In genomic region chr18:70620837-70621612, GRCh38 we compare ENCODE assay signal across 23 cellular contexts.
DNase-seq lines count a peak whose midpoint lies in the region; ATAC-seq and TF ChIP-seq lines count a peak whose summit lies in the region.
"Had no signal": no experiment of that assay in that cellular context is flagged by ENCODE, and none has a peak within 500 bp of the region (broad histone marks: within the 10 kb centered on the region; RNA-seq: fewer than 3 reads in every experiment).

No MANE protein-coding gene starts in this region.

- no peak for TF ChIP-seq CTCF in activated CD8-positive, alpha-beta T cell treated with anti-CD3 and anti-CD28 coated beads for 36 hours (IDR thresholded peaks at IDR 0.05)

- peak overlapping the region; percentile 75 for H3K4me3 Mint-ChIP-seq in activated T-cell treated with anti-CD3 and anti-CD28 coated beads, Interleukin-2, amount 50 U/mL, for 4 hours
- H3K4me3 Mint-ChIP-seq in CD8-positive, alpha-beta memory T cell: peak overlapping the region in 4 of 7 donors; percentile 79 to 85 (median 80)
- peak overlapping the region; percentile 71 for H3K4me3 Mint-ChIP-seq in activated CD8-positive, alpha-beta T cell treated with anti-CD3 and anti-CD28 coated beads for 36 hours
- H3K4me3 Mint-ChIP-seq in natural killer cell treated with Interleukin-12 subunit alpha and Interleukin-12 subunit beta and Interleukin-15 and Interleukin-18, amount 100 ng/mL, for 72 hours: peak overlapping the region; percentile 75

- H3K9me3 Mint-ChIP-seq in activated T-cell treated with anti-CD3 and anti-CD28 coated beads, Interleukin-2, amount 50 U/mL, for 4 hours: peaks cover 7% of the 10 kb centered on the region
- peaks cover 0 to 8% (median 0%) of the 10 kb centered on the region in 5 donors for H3K9me3 Mint-ChIP-seq in CD8-positive, alpha-beta memory T cell
- peaks cover 3% of the 10 kb centered on the region for H3K9me3 Mint-ChIP-seq in activated CD8-positive, alpha-beta T cell treated with anti-CD3 and anti-CD28 coated beads for 36 hours
- H3K9me3 Mint-ChIP-seq in natural killer cell treated with Interleukin-12 subunit alpha and Interleukin-12 subunit beta and Interleukin-15 and Interleukin-18, amount 100 ng/mL, for 72 hours: no peaks in the 10 kb centered on the region

- peak overlapping the region; percentile 25 for H3K4me3 ChIP-seq in CD8-positive, alpha-beta memory T cell (ENCODE audit: low read length)
- H3K4me3 ChIP-seq: HAP-1, left lung, pancreas, upper lobe of right lung had no signal

- H3K36me3 ChIP-seq in CD8-positive, alpha-beta memory T cell (ENCODE audit: insufficient read depth, low read length): no peaks in the 10 kb centered on the region
- H3K36me3 ChIP-seq: HAP-1, left lung, pancreas, upper lobe of right lung had no signal

- no peak for DNase-seq in activated T-cell treated with anti-CD3 and anti-CD28 coated beads, Interleukin-2, amount 50 U/mL, for 4 hours
- DNase-seq in activated T-cell treated with anti-CD3 and anti-CD28 coated beads for 4 hours (no peak), NCI-H69 (lab: John Stamatoyannopoulos, UW) (no peak), HuH-7.5 (ENCODE audit: low spot score) (no peak)
- peak in 1 of 5 donors; percentile 48 for DNase-seq in CD8-positive, alpha-beta memory T cell
- no peak for DNase-seq in activated CD8-positive, alpha-beta T cell treated with anti-CD3 and anti-CD28 coated beads for 36 hours
- DNase-seq in natural killer cell treated with Interleukin-12 subunit alpha and Interleukin-12 subunit beta and Interleukin-15 and Interleukin-18, amount 100 ng/mL, for 72 hours (ENCODE audit: low spot score): no peak
- DNase-seq: activated CD4-positive, alpha-beta T cell treated with anti-CD3 and anti-CD28 coated beads for 1 hour; activated CD8-positive, alpha-beta memory T cell treated with anti-CD3 and anti-CD28 coated beads, Interleukin-2, amount 50 U/mL, for 48 hours; effector memory CD8-positive, alpha-beta T cell; foreskin melanocyte; naive B cell; NCI-H1694 treated with DMSO at 0.1 percent for 48 hours; NCI-H526 treated with DMSO at 0.1 percent for 48 hours; pancreas; right cardiac atrium; stimulated activated CD4-positive, alpha-beta T cell treated with anti-CD3 and anti-CD28 coated beads, Interleukin-12 subunit alpha, Interleukin-12 subunit beta, amount 100 ng/mL, for 4 hours; stimulated activated CD4-positive, alpha-beta T cell treated with anti-CD3 and anti-CD28 coated beads, Interleukin-4, amount 100 ng/mL, for 4 hours; upper lobe of right lung had no signal

- no peaks in the 10 kb centered on the region for H3K9me3 ChIP-seq in CD8-positive, alpha-beta memory T cell (ENCODE audit: low read length)
- H3K9me3 ChIP-seq: HAP-1, left lung, pancreas, upper lobe of right lung had no signal

- CTCF ChIA-PET in CD8-positive, alpha-beta memory T cell (lab: Charles Lee): no interaction called here
- CTCF ChIA-PET in activated CD8-positive, alpha-beta T cell treated with anti-CD3 and anti-CD28 coated beads for 36 hours (lab: Charles Lee): interaction anchor here (1.1 to 1.6 kb wide), 3 partner anchors 22 to 161 kb away, joined by 4 to 5 read pairs (median 4); no protein-coding TSS in a partner anchor

- H3K27ac ChIP-seq in CD8-positive, alpha-beta memory T cell (ENCODE audit: low read depth, low read length): no peak overlapping the region
- H3K27ac ChIP-seq: left lung, pancreas, upper lobe of right lung had no signal

- POLR2A ChIA-PET in CD8-positive, alpha-beta memory T cell (lab: Charles Lee): no interaction called here
- POLR2A ChIA-PET in activated CD8-positive, alpha-beta T cell treated with anti-CD3 and anti-CD28 coated beads for 36 hours (lab: Charles Lee): no interaction called here

- intact Hi-C loops in activated CD8-positive, alpha-beta T cell treated with anti-CD3 and anti-CD28 coated beads for 36 hours (cut with micrococcal nuclease): no loop called here

- peak overlapping the region; percentile 1 to 97 (median 90) for H3K27ac Mint-ChIP-seq in CD8-positive, alpha-beta memory T cell
- peak overlapping the region; percentile 94 for H3K27ac Mint-ChIP-seq in activated CD8-positive, alpha-beta T cell treated with anti-CD3 and anti-CD28 coated beads for 36 hours
- peak overlapping the region; percentile 59 to 67 for H3K27ac Mint-ChIP-seq in natural killer cell treated with Interleukin-12 subunit alpha and Interleukin-12 subunit beta and Interleukin-15 and Interleukin-18, amount 100 ng/mL, for 72 hours

- peaks cover 54% of the 10 kb centered on the region for H3K4me1 Mint-ChIP-seq in activated T-cell treated with anti-CD3 and anti-CD28 coated beads, Interleukin-2, amount 50 U/mL, for 4 hours (ENCODE audit: low read depth)
- peaks cover 13 to 47% (median 24%) of the 10 kb centered on the region in 3 donors for H3K4me1 Mint-ChIP-seq in CD8-positive, alpha-beta memory T cell
- H3K4me1 Mint-ChIP-seq in activated CD8-positive, alpha-beta T cell treated with anti-CD3 and anti-CD28 coated beads for 36 hours (ENCODE audit: low read depth): peaks cover 54% of the 10 kb centered on the region
- peaks cover 24 to 34% of the 10 kb centered on the region in 2 donors for H3K4me1 Mint-ChIP-seq in natural killer cell treated with Interleukin-12 subunit alpha and Interleukin-12 subunit beta and Interleukin-15 and Interleukin-18, amount 100 ng/mL, for 72 hours (ENCODE audit: low read depth in 2 of 2)

- no peaks in the 10 kb centered on the region for H3K36me3 Mint-ChIP-seq in activated T-cell treated with anti-CD3 and anti-CD28 coated beads, Interleukin-2, amount 50 U/mL, for 4 hours (ENCODE audit: insufficient read depth)
- peaks cover 0 to 5% (median 0%) of the 10 kb centered on the region in 3 donors for H3K36me3 Mint-ChIP-seq in CD8-positive, alpha-beta memory T cell
- peaks cover 2% of the 10 kb centered on the region for H3K36me3 Mint-ChIP-seq in activated CD8-positive, alpha-beta T cell treated with anti-CD3 and anti-CD28 coated beads for 36 hours (ENCODE audit: low read depth)
- H3K36me3 Mint-ChIP-seq in natural killer cell treated with Interleukin-12 subunit alpha and Interleukin-12 subunit beta and Interleukin-15 and Interleukin-18, amount 100 ng/mL, for 72 hours: no peaks in the 10 kb centered on the region

- H3K27me3 ChIP-seq in CD8-positive, alpha-beta memory T cell (ENCODE audit: insufficient read depth, low read length, poor library complexity, severe bottlenecking): no peaks in the 10 kb centered on the region
- H3K27me3 ChIP-seq: left lung, pancreas, upper lobe of right lung had no signal

- H3K4me1 ChIP-seq in CD8-positive, alpha-beta memory T cell (ENCODE audit: insufficient read depth, low read length): peaks cover 53% of the 10 kb centered on the region
- H3K4me1 ChIP-seq: HAP-1, left lung, pancreas, upper lobe of right lung had no signal

- H3K27me3 Mint-ChIP-seq in activated T-cell treated with anti-CD3 and anti-CD28 coated beads, Interleukin-2, amount 50 U/mL, for 4 hours (ENCODE audit: low read depth): no peaks in the 10 kb centered on the region
- no peaks in the 10 kb centered on the region for H3K27me3 Mint-ChIP-seq in CD8-positive, alpha-beta memory T cell
- no peaks in the 10 kb centered on the region for H3K27me3 Mint-ChIP-seq in activated CD8-positive, alpha-beta T cell treated with anti-CD3 and anti-CD28 coated beads for 36 hours
- no peaks in the 10 kb centered on the region for H3K27me3 Mint-ChIP-seq in natural killer cell treated with Interleukin-12 subunit alpha and Interleukin-12 subunit beta and Interleukin-15 and Interleukin-18, amount 100 ng/mL, for 72 hours
- H3K27me3 Mint-ChIP-seq: effector memory CD8-positive, alpha-beta T cell had no signal

- no peak for ATAC-seq in activated T-cell treated with anti-CD3 and anti-CD28 coated beads, Interleukin-2, amount 50 U/mL, for 4 hours
- no peak for ATAC-seq in activated CD8-positive, alpha-beta T cell treated with anti-CD3 and anti-CD28 coated beads for 36 hours
- ATAC-seq in natural killer cell treated with Interleukin-12 subunit alpha and Interleukin-12 subunit beta and Interleukin-15 and Interleukin-18, amount 100 ng/mL, for 72 hours: no peak
- no peak for ATAC-seq in HG03097 (IDR thresholded peaks at IDR 0.05; ENCODE audit: low FRiP score, unreplicated experiment)
- ATAC-seq: esophagus mucosa, left lung, pancreas, right cardiac atrium, upper lobe of right lung had no signal
